1 cellular context compared by ENCODE assay signal in genomic region chr22:41238570-41239442, GRCh38.
TF ChIP-seq lines count a peak whose summit lies in the region.

No MANE protein-coding gene starts in this region.

TF ChIP-seq in GM23338, 12 proteins besides CTCF, POLR2A, EP300 and RAD21 (continued from another document):
- TF ChIP-seq ZNF462 (CRISPR knock-in tag; IDR thresholded peaks at IDR 0.05) (no peak), REST (IDR thresholded peaks at IDR 0.05; ENCODE audit: unreplicated experiment) (no peak), JUNB (IDR thresholded peaks at IDR 0.05; ENCODE audit: unreplicated experiment) (no peak)
